9 cellular contexts compared by ENCODE assay signal in the genomic region with DNA sequence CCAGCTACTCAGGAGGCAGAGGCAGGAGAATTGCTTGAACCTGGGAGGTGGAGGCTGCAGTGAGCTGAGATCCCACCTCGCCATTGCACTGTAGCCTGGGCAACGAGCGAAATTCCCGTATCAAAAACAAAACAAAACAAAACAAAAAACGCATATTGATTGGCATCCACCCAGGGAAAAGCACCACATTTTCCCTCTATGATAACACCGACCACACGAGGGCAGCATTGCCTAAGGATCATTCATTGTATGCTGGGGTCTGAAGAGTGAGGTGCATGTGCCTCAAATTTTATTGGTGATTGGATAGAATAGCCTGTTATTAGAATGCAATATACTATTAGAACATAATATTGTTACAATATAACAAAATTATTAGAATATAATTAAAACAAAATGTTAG.
DNase-seq lines count a peak whose midpoint lies in the region; ATAC-seq and TF ChIP-seq lines count a peak whose summit lies in the region.
"Had no signal": no experiment of that assay in that cellular context is flagged by ENCODE, and none has a peak within 500 bp of the region (broad histone marks: within the 10 kb centered on the region; RNA-seq: fewer than 3 reads in every experiment).

No MANE protein-coding gene starts in this region.

- H3K4me3 ChIP-seq in MG63 (no peak overlapping the region), cardiac fibroblast (replicated peaks in 1 of 2; ENCODE audit: low read depth in 2 of 2, low read length in 2 of 2) (no peak overlapping the region), sigmoid colon (no peak overlapping the region)

- DNase-seq in ELR (ENCODE audit: low read depth) (peak; percentile 63), MG63 (peak; percentile 12), cardiac fibroblast (ENCODE audit: low read depth in 2 of 2) (peak; percentile 70 to 73), sigmoid colon (no peak), posterior vena cava (ENCODE audit: low spot score) (no peak)
- no peak for DNase-seq in activated T-helper 2 cell treated with anti-CD3 and anti-CD28 coated beads, Interferon-gamma antibody, Interleukin-2, Interleukin-4, amounts not matched to agents 10 μg/mL and 5 μg/mL and 100 μg/mL, durations not matched to agents 14 hours and 24 hours and 36 hours (ENCODE audit: low spot score)
- DNase-seq: SHP77 had no signal

- H3K9me3 ChIP-seq in MG63 (no peaks in the 10 kb centered on the region), sigmoid colon (no peaks in the 10 kb centered on the region)

- H3K4me1 Mint-ChIP-seq in activated T-helper 2 cell treated with anti-CD3 and anti-CD28 coated beads, Interferon-gamma antibody, Interleukin-2, Interleukin-4, amounts not matched to agents 10 μg/mL and 5 μg/mL and 100 μg/mL, durations not matched to agents 14 hours and 24 hours and 36 hours (ENCODE audit: low read depth), result peaks cover 28% of the 10 kb centered on the region

- H3K36me3 ChIP-seq in MG63 (no peaks in the 10 kb centered on the region; the same call in none of the 2 replicates), sigmoid colon (no peaks in the 10 kb centered on the region)

- H3K4me1 ChIP-seq in sigmoid colon, result peaks cover 0 to 3% (median 0%) of the 10 kb centered on the region in 4 donors

- intact Hi-C loops in sigmoid colon (cut with DNase I), result no loop called here
- intact Hi-C loops in posterior vena cava (cut with DNase I), result no loop called here
- intact Hi-C loops in activated T-helper 2 cell treated with anti-CD3 and anti-CD28 coated beads, Interferon-gamma antibody, Interleukin-2, Interleukin-4, amounts not matched to agents 10 μg/mL and 5 μg/mL and 100 μg/mL, durations not matched to agents 14 hours and 24 hours and 36 hours (cut with micrococcal nuclease), result loop anchor here (5.0 to 10.0 kb wide), 3 partner anchors 67 to 470 kb away; no protein-coding TSS in a partner anchor

- H3K4me3 Mint-ChIP-seq in activated T-helper 2 cell treated with anti-CD3 and anti-CD28 coated beads, Interferon-gamma antibody, Interleukin-2, Interleukin-4, amounts not matched to agents 10 μg/mL and 5 μg/mL and 100 μg/mL, durations not matched to agents 14 hours and 24 hours and 36 hours (ENCODE audit: low read depth), result no peak overlapping the region

- H3K27ac Mint-ChIP-seq in activated T-helper 2 cell treated with anti-CD3 and anti-CD28 coated beads, Interferon-gamma antibody, Interleukin-2, Interleukin-4, amounts not matched to agents 10 μg/mL and 5 μg/mL and 100 μg/mL, durations not matched to agents 14 hours and 24 hours and 36 hours, result no peak overlapping the region

- peaks cover 60% of the 10 kb centered on the region for H3K36me3 Mint-ChIP-seq in activated T-helper 2 cell treated with anti-CD3 and anti-CD28 coated beads, Interferon-gamma antibody, Interleukin-2, Interleukin-4, amounts not matched to agents 10 μg/mL and 5 μg/mL and 100 μg/mL, durations not matched to agents 14 hours and 24 hours and 36 hours (ENCODE audit: low read depth)

- 6 to 7% methylated on average over 7 of the region's 7 CpGs for WGBS in sigmoid colon, 2 donors

- no peaks in the 10 kb centered on the region for H3K9me3 Mint-ChIP-seq in activated T-helper 2 cell treated with anti-CD3 and anti-CD28 coated beads, Interferon-gamma antibody, Interleukin-2, Interleukin-4, amounts not matched to agents 10 μg/mL and 5 μg/mL and 100 μg/mL, durations not matched to agents 14 hours and 24 hours and 36 hours

- no peaks in the 10 kb centered on the region for H3K27me3 Mint-ChIP-seq in activated T-helper 2 cell treated with anti-CD3 and anti-CD28 coated beads, Interferon-gamma antibody, Interleukin-2, Interleukin-4, amounts not matched to agents 10 μg/mL and 5 μg/mL and 100 μg/mL, durations not matched to agents 14 hours and 24 hours and 36 hours (ENCODE audit: low read depth)

- H3K27ac ChIP-seq in sigmoid colon, result no peak overlapping the region

- TF ChIP-seq POLR2A in sigmoid colon (IDR thresholded peaks at IDR 0.05), result no peak

- no peak for TF ChIP-seq EP300 in sigmoid colon (IDR thresholded peaks at IDR 0.05)

- ATAC-seq in HG03095 (IDR thresholded peaks at IDR 0.05; ENCODE audit: unreplicated experiment), result no peak
- ATAC-seq in GM18909 (IDR thresholded peaks at IDR 0.05; ENCODE audit: poor library complexity, unreplicated experiment), result no peak

- peak; percentile 51 for TF ChIP-seq CTCF in cardiac fibroblast (IDR thresholded peaks at IDR 0.05; ENCODE audit: low read depth, low read length)
- TF ChIP-seq CTCF in sigmoid colon (IDR thresholded peaks at IDR 0.05), result peak in 3 of 4 experiments; percentile 40 to 56 (median 53)

- H3K27me3 ChIP-seq in MG63 (no peaks in the 10 kb centered on the region), sigmoid colon (no peaks in the 10 kb centered on the region)

Comparison
In these comparisons a context has a peak if more than half of its experiments do, and no peak if none do; other contexts are left out.
1. DNase-seq: peak in ELR (single experiment), MG63 (single experiment) and cardiac fibroblast (2 of 2); none in sigmoid colon (single experiment), posterior vena cava (single experiment) and activated T-helper 2 cell treated with anti-CD3 and anti-CD28 coated beads, Interferon-gamma antibody, Interleukin-2, Interleukin-4, amounts not matched to agents 10 μg/mL and 5 μg/mL and 100 μg/mL, durations not matched to agents 14 hours and 24 hours and 36 hours (single experiment).